ENCODE assay signal across 20 cellular contexts in genomic region chr11:109728056-109728455, GRCh38.
A peak's percentile ranks its signal among the peaks of the same experiment; 100 is the strongest.
DNase-seq lines count a peak whose midpoint lies in the region; FAIRE-seq and TF ChIP-seq lines count a peak whose summit lies in the region.
"Had no signal": no experiment of that assay in that cellular context is flagged by ENCODE, and none has a peak within 500 bp of the region (broad histone marks: within the 10 kb centered on the region; RNA-seq: fewer than 3 reads in every experiment).

No MANE protein-coding gene starts in this region.

- no peaks in the 10 kb centered on the region for H3K36me3 ChIP-seq in small intestine (ENCODE audit: control insufficient read depth in 2 of 2, insufficient read depth in 2 of 2, low read length in 2 of 2)
- H3K36me3 ChIP-seq: BLaER1 treated with 17β-estradiol and CSF1 and Interleukin-3, amounts not matched to agents 10 nM and 100 nM; gastrocnemius medialis; transverse colon had no signal

- POLR2A ChIA-PET in HEK293T (lab: Yijun Ruan, JAX) = no interaction called here

- peak; percentile 10 for DNase-seq in SHP77 treated with DMSO at 0.1 percent for 48 hours (lab: John Stamatoyannopoulos, UW)
- DNase-seq in SHP77 (lab: John Stamatoyannopoulos, UW) = no peak
- peak; percentile 24 for DNase-seq in NCI-H69 (lab: John Stamatoyannopoulos, UW)
- DNase-seq in epithelial cell of proximal tubule (ENCODE audit: low read depth) = peak; percentile 23
- DNase-seq in small intestine = peak; percentile 2
- DNase-seq in HEK293T (ENCODE audit: extremely low spot score) = no peak
- no peak for DNase-seq in posterior vena cava (ENCODE audit: low spot score)
- DNase-seq in retina = no peak
- DNase-seq: amniotic stem cell; DMS79 treated with DMSO at 0.1 percent for 48 hours; gastrocnemius medialis; KBM-7; naive thymus-derived CD8-positive, alpha-beta T cell; NCI-H146; NCI-H226; stimulated activated naive CD4-positive, alpha-beta T cell; transverse colon had no signal

- no peak overlapping the region for H3K4me3 ChIP-seq in epithelial cell of proximal tubule (ENCODE audit: low read depth, low read length)
- no peak overlapping the region for H3K4me3 ChIP-seq in small intestine (ENCODE audit: low read depth in 1 of 2, low read length in 2 of 2)
- H3K4me3 ChIP-seq: BLaER1 treated with 17β-estradiol and CSF1 and Interleukin-3, amounts not matched to agents 10 nM and 100 nM; gastrocnemius medialis; lung; transverse colon had no signal

- no peak for FAIRE-seq in small intestine (lab: Jason Lieb, UNC)

- CTCF ChIA-PET in HEK293T (lab: Yijun Ruan, JAX) = interaction anchor here (1.0 kb wide), 1 partner anchor 14 kb away, joined by 3 read pairs; no protein-coding TSS in a partner anchor

- H3K27me3 ChIP-seq in small intestine (ENCODE audit: control insufficient read depth in 2 of 2, insufficient read depth in 2 of 2, low read length in 2 of 2) = no peaks in the 10 kb centered on the region
- H3K27me3 ChIP-seq: BLaER1 treated with 17β-estradiol and CSF1 and Interleukin-3, amounts not matched to agents 10 nM and 100 nM; gastrocnemius medialis; transverse colon had no signal

- H3K9me3 ChIP-seq in small intestine (ENCODE audit: control insufficient read depth, low read depth) = no peaks in the 10 kb centered on the region
- H3K9me3 ChIP-seq: gastrocnemius medialis, transverse colon had no signal

- no peak overlapping the region for H3K27ac ChIP-seq in small intestine (ENCODE audit: low read depth in 1 of 2, low read length in 1 of 2)
- H3K27ac ChIP-seq: 22Rv1; BLaER1 treated with 17β-estradiol and CSF1 and Interleukin-3, amounts not matched to agents 10 nM and 100 nM; gastrocnemius medialis; transverse colon had no signal

- TF ChIP-seq CTCF in epithelial cell of proximal tubule (conservative IDR thresholded peaks at IDR 0.05; ENCODE audit: low read depth, low read length) = no peak

- intact Hi-C loops in posterior vena cava (cut with DNase I) = no loop called here

- WGBS in small intestine, 3 donors = 9 to 53% (median 18%) methylated on average over 1 of the region's 1 CpG

- H3K4me1 ChIP-seq in small intestine (ENCODE audit: control insufficient read depth in 2 of 2, insufficient read depth in 1 of 2, low read depth in 1 of 2, low read length in 1 of 2) = no peaks in the 10 kb centered on the region
- H3K4me1 ChIP-seq: gastrocnemius medialis had no signal

TF ChIP-seq in HEK293T, 16 proteins besides CTCF, POLR2A, EP300 and RAD21:
- TF ChIP-seq CTBP1 (IDR thresholded peaks at IDR 0.05; ENCODE audit: borderline replicate concordance) (no peak), SUZ12 (IDR thresholded peaks at IDR 0.05) (no peak), HDGF (IDR thresholded peaks at IDR 0.05; ENCODE audit: borderline replicate concordance) (no peak), ZNF384 (IDR thresholded peaks at IDR 0.05) (no peak), SP1 (IDR thresholded peaks at IDR 0.05) (no peak)

Comparison
In these comparisons a context has a peak if more than half of its experiments do, and no peak if none do; other contexts are left out.
1. DNase-seq: peak in SHP77 treated with DMSO at 0.1 percent for 48 hours (single experiment), NCI-H69 (single experiment), epithelial cell of proximal tubule (single experiment) and small intestine (single experiment); none in SHP77 (0 of 2), HEK293T (single experiment), posterior vena cava (single experiment) and retina (single experiment).